Comparison of ENCODE assay signal across 2 cellular contexts in genomic region chr2:182870227-182870626, GRCh38.
TF ChIP-seq lines count a peak whose summit lies in the region.

No MANE protein-coding gene starts in this region.

TF ChIP-seq in A549, 52 proteins besides CTCF, POLR2A, EP300 and RAD21 (continued from another document):
- TF ChIP-seq BCL3 (IDR thresholded peaks at IDR 0.05) (no peak), HES2 (IDR thresholded peaks at IDR 0.05) (no peak), RCOR1 (IDR thresholded peaks at IDR 0.05; ENCODE audit: low read depth, low read length) (no peak), KDM5A (IDR thresholded peaks at IDR 0.05) (no peak), ZNF302 (CRISPR knock-in tag; IDR thresholded peaks at IDR 0.05) (no peak), ZFP36 (IDR thresholded peaks at IDR 0.05; ENCODE audit: borderline replicate concordance, partially characterized antibody) (no peak), MYC (IDR thresholded peaks at IDR 0.05; ENCODE audit: borderline replicate concordance, low read length) (no peak), EHF (CRISPR knock-in tag; IDR thresholded peaks at IDR 0.05) (no peak), ELK1 (IDR thresholded peaks at IDR 0.05; ENCODE audit: low read depth, low read length) (no peak), ZC3H11A (IDR thresholded peaks at IDR 0.05) (no peak), HOXA7 (CRISPR knock-in tag; IDR thresholded peaks at IDR 0.05) (no peak), RNF2 (IDR thresholded peaks at IDR 0.05; ENCODE audit: borderline replicate concordance, low read depth) (no peak), TP53 (CRISPR knock-in tag; IDR thresholded peaks at IDR 0.05) (no peak)

TF ChIP-seq in H1, 55 proteins besides CTCF, POLR2A, EP300 and RAD21 (continued from another document):
- TF ChIP-seq E2F6 (IDR thresholded peaks at IDR 0.05) (no peak), YY1 (IDR thresholded peaks at IDR 0.05; ENCODE audit: low read depth, low read length) (no peak), MAFK (IDR thresholded peaks at IDR 0.05; ENCODE audit: low read depth, low read length) (no peak), RXRA (IDR thresholded peaks at IDR 0.05; ENCODE audit: insufficient read depth, low read depth, low read length) (no peak)
TF ChIP-seq in H1: peak in this region for 0.
